8 cellular contexts compared by ENCODE assay signal in the genomic region with DNA sequence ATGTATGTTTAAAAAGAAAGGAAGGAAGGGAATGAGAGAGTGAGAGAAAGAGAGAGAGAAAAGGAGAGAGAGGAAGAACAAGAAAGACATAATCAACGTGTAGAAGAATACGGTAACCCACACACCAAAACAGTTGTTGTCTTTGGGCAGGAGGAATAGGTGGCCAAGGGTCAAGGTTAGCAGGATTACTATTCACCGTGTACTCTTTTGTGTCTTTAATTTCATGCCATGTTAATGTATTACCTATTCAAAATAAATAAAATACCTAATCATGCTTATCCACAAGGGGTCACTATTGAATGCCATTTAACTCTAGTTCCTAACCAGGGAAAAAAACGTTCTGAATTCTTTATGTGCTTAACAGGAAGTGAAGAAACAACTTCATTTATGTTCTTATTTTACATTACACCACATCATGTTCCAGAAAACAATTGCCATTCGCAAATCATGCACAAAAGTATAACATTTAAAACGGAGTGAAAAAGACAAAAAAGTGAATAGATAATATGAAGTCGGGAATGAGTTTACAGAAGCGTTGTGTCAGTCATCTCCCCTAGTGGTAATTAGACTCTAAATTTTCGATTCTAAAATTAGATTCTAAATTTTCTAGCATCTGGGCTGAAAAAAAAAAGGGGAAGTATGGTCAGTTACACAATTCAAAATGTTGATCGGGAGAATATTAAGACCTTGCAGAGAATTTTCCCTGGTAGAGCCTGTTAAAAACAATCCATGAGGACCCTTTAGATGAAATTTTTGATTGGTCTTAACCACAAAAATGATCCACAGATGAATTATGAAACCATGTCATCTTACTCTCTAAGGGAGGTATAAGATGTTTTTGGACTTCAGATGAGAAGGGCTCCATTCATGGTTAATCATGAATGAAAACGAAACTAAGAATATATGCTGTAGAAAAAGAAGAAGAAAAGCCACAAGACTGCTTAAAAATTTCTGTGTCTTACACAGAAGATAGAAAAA. TPM values are rescaled to one million over a fixed set of nuclear protein-coding genes. Genes with fewer than 3 reads are reported as not detected.
A peak's percentile ranks its signal among the peaks of the same experiment; 100 is the strongest.
DNase-seq lines count a peak whose midpoint lies in the region; ATAC-seq and TF ChIP-seq lines count a peak whose summit lies in the region.

No MANE protein-coding gene starts in this region.

- ATAC-seq in GM18502 (IDR thresholded peaks at IDR 0.05; ENCODE audit: poor library complexity, unreplicated experiment) (peak; percentile 71), HG02870 (IDR thresholded peaks at IDR 0.05; ENCODE audit: unreplicated experiment) (peak; percentile 52)

- H2BK5ac ChIP-seq in mesendoderm (ENCODE audit: low read length) = no peak overlapping the region

- WGBS in mesendoderm (ENCODE audit: extremely low coverage, insufficient coverage, low lambda C conversion rate) = no CpG with 5 or more reads among the region's 11 CpGs
- WGBS in urinary bladder = 16% methylated on average over 11 of the region's 11 CpGs

- no peak overlapping the region for H3K23ac ChIP-seq in mesendoderm (ENCODE audit: low read length)

- no peak overlapping the region for H3K9ac ChIP-seq in mesendoderm (ENCODE audit: low read length)

- H3K27me3 ChIP-seq in mesendoderm (ENCODE audit: insufficient read depth, low read length, poor library complexity) = no peaks in the 10 kb centered on the region

- H3K79me1 ChIP-seq in mesendoderm (ENCODE audit: low read length) = no peaks in the 10 kb centered on the region

- no peaks in the 10 kb centered on the region for H3K79me2 ChIP-seq in mesendoderm (ENCODE audit: control insufficient read depth, insufficient read depth, low read length)

- no peak overlapping the region for H2BK15ac ChIP-seq in mesendoderm (replicated peaks; ENCODE audit: low read depth)

- H4K5ac ChIP-seq in mesendoderm (ENCODE audit: low read length) = no peak overlapping the region

- H3K4me1 ChIP-seq in mesendoderm (ENCODE audit: control insufficient read depth, low read depth, low read length) (no peaks in the 10 kb centered on the region), urinary bladder (ENCODE audit: insufficient read depth) (no peaks in the 10 kb centered on the region)

- no peak overlapping the region for H3K56ac ChIP-seq in mesendoderm (ENCODE audit: low read length)

- H3K18ac ChIP-seq in mesendoderm (ENCODE audit: low read length) = no peak overlapping the region

- H4K8ac ChIP-seq in mesendoderm (ENCODE audit: low read depth, low read length) = no peak overlapping the region

- no peak overlapping the region for H3K27ac ChIP-seq in mesendoderm (ENCODE audit: low read depth, low read length)
- no peak overlapping the region for H3K27ac ChIP-seq in urinary bladder (ENCODE audit: low read depth)

- H2BK120ac ChIP-seq in mesendoderm (ENCODE audit: low read depth, low read length) = no peak overlapping the region

- TF ChIP-seq CTCF in AG09309 (IDR thresholded peaks at IDR 0.05; ENCODE audit: control insufficient read depth, insufficient read depth, low read depth, low read length, missing control alignments) = peak; percentile 41

- DNase-seq in AG09309 (ENCODE audit: low read depth) (peak; percentile 37), NCI-H1092 (lab: John Stamatoyannopoulos, UW) (peak; percentile 69), SIG-M5 treated with dmso at 0.1 percent for 504 hours (lab: John Stamatoyannopoulos, UW; ENCODE audit: unreplicated experiment) (peak; percentile 99), dermis microvascular lymphatic vessel endothelial cell (ENCODE audit: low read depth in 2 of 2) (peak; percentile 55 to 70), mesendoderm (peak; percentile 63)

- H2AK5ac ChIP-seq in mesendoderm (ENCODE audit: low read length) = no peak overlapping the region

- H3K36me3 ChIP-seq in mesendoderm (ENCODE audit: control insufficient read depth, insufficient read depth, low read length) (no peaks in the 10 kb centered on the region), urinary bladder (ENCODE audit: insufficient read depth) (no peaks in the 10 kb centered on the region)

- no peak overlapping the region for H3K4ac ChIP-seq in mesendoderm (ENCODE audit: low read depth, low read length)

- H3K4me2 ChIP-seq in mesendoderm (ENCODE audit: low read length) = no peak overlapping the region

- peak overlapping the region; percentile 44 for H3K4me3 ChIP-seq in AG09309 (ENCODE audit: control insufficient read depth, low read depth, low read length)
- H3K4me3 ChIP-seq in mesendoderm (ENCODE audit: low read length) = no peak overlapping the region
- H3K4me3 ChIP-seq in urinary bladder (ENCODE audit: low read depth, low read length) = peak overlapping the region; percentile 37

RNA-seq across cellular contexts. Expression of a gene that starts 0.7 kb away (rescaled TPM):
- total RNA-seq in dermis microvascular lymphatic vessel endothelial cell = not detected in 2 replicates
- polyA plus RNA-seq in mesendoderm (2013, experiment 1 of 2) = not detected
- not detected for polyA plus RNA-seq in mesendoderm (2013, experiment 2 of 2)
- total RNA-seq in urinary bladder = 0.37 TPM
- polyA plus RNA-seq in urinary bladder = 0.35 TPM

RNA-seq across cellular contexts. Expression of a gene that starts 11.9 kb away (rescaled TPM):
- total RNA-seq in dermis microvascular lymphatic vessel endothelial cell = 68.7 and 98.1 TPM in 2 replicates
- 57.3 TPM for polyA plus RNA-seq in mesendoderm (2013, experiment 1 of 2)
- polyA plus RNA-seq in mesendoderm (2013, experiment 2 of 2) = 57.0 TPM
- 71.1 TPM for total RNA-seq in urinary bladder
- polyA plus RNA-seq in urinary bladder = 60.3 TPM

Comparison
In these comparisons a context has a peak if more than half of its experiments do, and no peak if none do; other contexts are left out.
1. DNase-seq: peak in every context shown above with its lines; median percentile 99 in SIG-M5 treated with dmso at 0.1 percent for 504 hours; 69 in NCI-H1092; 63 in mesendoderm; 62 in dermis microvascular lymphatic vessel endothelial cell; 37 in AG09309.